In the genomic region with DNA sequence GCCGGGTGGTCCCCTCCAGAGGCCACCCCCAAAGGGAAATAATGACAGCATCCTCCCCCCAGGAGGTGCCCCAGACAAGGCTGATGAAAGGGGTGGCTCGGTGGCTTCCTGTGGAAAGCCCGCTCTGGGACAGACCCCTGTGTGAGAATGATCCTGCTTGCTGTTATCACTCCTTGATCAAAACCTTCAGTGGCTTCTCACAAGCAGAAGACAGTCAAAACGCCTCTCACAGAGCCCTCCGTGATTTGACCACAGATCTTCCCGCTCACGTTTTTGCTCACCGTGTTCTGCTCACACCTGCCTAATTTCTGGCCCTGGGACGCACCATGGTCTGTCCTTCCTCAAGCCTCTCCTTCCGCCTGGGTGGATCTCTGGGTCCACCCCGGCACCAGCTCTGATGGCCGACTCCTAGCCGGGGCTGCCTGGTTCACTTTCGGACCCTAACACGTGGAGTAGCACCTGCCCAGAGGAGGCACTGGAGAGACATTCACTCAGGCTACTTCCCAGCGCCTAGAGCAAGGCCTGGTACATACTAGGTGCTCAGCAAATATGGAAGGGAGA, we compare ENCODE assay signal across 17 cellular contexts.
DNase-seq lines count a peak whose midpoint lies in the region; ATAC-seq, FAIRE-seq and TF ChIP-seq lines count a peak whose summit lies in the region.
"Had no signal": no experiment of that assay in that cellular context is flagged by ENCODE, and none has a peak within 500 bp of the region (broad histone marks: within the 10 kb centered on the region; RNA-seq: fewer than 3 reads in every experiment).

No MANE protein-coding gene starts in this region.

- TF ChIP-seq POLR2A in A549 (IDR thresholded peaks at IDR 0.05; ENCODE audit: low read length) (no peak), IMR-90 (IDR thresholded peaks at IDR 0.05; ENCODE audit: low read depth, low read length) (no peak), sigmoid colon (IDR thresholded peaks at IDR 0.05) (no peak), H54 (IDR thresholded peaks at IDR 0.05; ENCODE audit: low read depth, low read length) (no peak)

- H3K27ac ChIP-seq in A549, result peak overlapping the region; percentile 96 to 97
- no peak overlapping the region for H3K27ac ChIP-seq in IMR-90 (ENCODE audit: insufficient read depth, low read length)
- H3K27ac ChIP-seq in dorsolateral prefrontal cortex, result peak overlapping the region in 37 of 59 donors; percentile 6 to 80 (median 57)
- peak overlapping the region; percentile 41 to 65 (median 56) for H3K27ac ChIP-seq in sigmoid colon
- H3K27ac ChIP-seq: lower lobe of right lung, neural progenitor cell, right lobe of liver had no signal

- no peak overlapping the region for H4K91ac ChIP-seq in IMR-90 (ENCODE audit: insufficient read depth, low read depth, low read length)

- in situ Hi-C loops in IMR-90 (cut with MboI; ENCODE audit: low sequenced_read_pairs), result no loop called here
- in situ Hi-C loops in KBM-7 (cut with MboI; ENCODE audit: low pct_unique_long_range_greater_than_20kb, low sequenced_read_pairs), result no loop called here

- H3K36me3 ChIP-seq in IMR-90 (ENCODE audit: control insufficient read depth, insufficient read depth, low read length) (no peaks in the 10 kb centered on the region), sigmoid colon (no peaks in the 10 kb centered on the region)
- H3K36me3 ChIP-seq: lower lobe of right lung, neural progenitor cell, right lobe of liver had no signal

- POLR2A ChIA-PET in A549 (lab: Yijun Ruan, JAX), result interaction anchor here (0.6 to 1.1 kb wide), 3 partner anchors 36 to 320 kb away, joined by 3 to 4 read pairs (median 3); no protein-coding TSS in a partner anchor
- POLR2A ChIA-PET in IMR-90 (lab: Charles Lee; ENCODE audit: unreplicated experiment), result no interaction called here

- CTCF ChIA-PET in A549 (lab: Yijun Ruan, JAX) (interaction anchor here (1.1 to 1.3 kb wide), 2 partner anchors 69 to 164 kb away, joined by 3 to 4 read pairs; no protein-coding TSS in a partner anchor), IMR-90 (lab: Yijun Ruan, JAX) (no interaction called here)

- no peak overlapping the region for H2BK15ac ChIP-seq in IMR-90 (ENCODE audit: low read depth, low read length)

- H3K56ac ChIP-seq in IMR-90 (ENCODE audit: extremely low read depth, insufficient read depth, low read length), result no peak overlapping the region

- no peak overlapping the region for H4K5ac ChIP-seq in IMR-90 (ENCODE audit: low read depth, low read length)

- no peak overlapping the region for H3K14ac ChIP-seq in IMR-90 (replicated peaks; ENCODE audit: low read depth, low read length)

- H2BK20ac ChIP-seq in IMR-90 (ENCODE audit: low read depth, low read length), result no peak overlapping the region

- no peak for TF ChIP-seq RAD21 in A549 (conservative IDR thresholded peaks at IDR 0.05 in 1 of 2, IDR thresholded peaks at IDR 0.05 in 1 of 2)
- no peak for TF ChIP-seq RAD21 in IMR-90 (IDR thresholded peaks at IDR 0.05; ENCODE audit: low read length)

- WGBS in A549 (ENCODE audit: missing lambda C conversion rate), result 61% methylated on average over 16 of the region's 16 CpGs
- WGBS in IMR-90 (ENCODE audit: extremely low coverage in 2 of 2, insufficient read length in 1 of 2), 2 experiments, result 74% methylated on average over 5 of the region's 16 CpGs; no CpG with 5 or more reads in 1 of the 2 experiments
- 74 to 79% methylated on average over 16 of the region's 16 CpGs for WGBS in sigmoid colon, 2 donors

- H3K4me3 ChIP-seq in A549, result no peak overlapping the region
- no peak overlapping the region for H3K4me3 ChIP-seq in IMR-90 (ENCODE audit: insufficient read depth, low read depth, low read length)
- H3K4me3 ChIP-seq in dorsolateral prefrontal cortex, result peak overlapping the region in 9 of 59 donors; percentile 6 to 51 (median 29)
- H3K4me3 ChIP-seq in sigmoid colon, result no peak overlapping the region
- H3K4me3 ChIP-seq: K562, lower lobe of right lung, neural progenitor cell, right lobe of liver had no signal

- no peak overlapping the region for H2BK5ac ChIP-seq in IMR-90 (ENCODE audit: low read depth, low read length, poor library complexity, severe bottlenecking)

- H2AK9ac ChIP-seq in IMR-90 (replicated peaks; ENCODE audit: low read depth, low read length, poor library complexity), result peak overlapping the region; percentile 72

- H3K23ac ChIP-seq in IMR-90 (ENCODE audit: low read depth, low read length), result no peak overlapping the region

- no peak for TF ChIP-seq CTCF in A549 (IDR thresholded peaks at IDR 0.05)
- TF ChIP-seq CTCF in IMR-90 (conservative IDR thresholded peaks at IDR 0.05; ENCODE audit: low read depth, low read length), result no peak
- peak in 1 of 56 donors; percentile 5 for TF ChIP-seq CTCF in dorsolateral prefrontal cortex (IDR thresholded peaks at IDR 0.05 in 54 of 56, conservative IDR thresholded peaks at IDR 0.05 in 2 of 56; ENCODE audit: low read depth in 1 of 56, partially characterized antibody in 56 of 56)
- no peak for TF ChIP-seq CTCF in sigmoid colon (IDR thresholded peaks at IDR 0.05)

- no peak overlapping the region for H4K8ac ChIP-seq in IMR-90 (ENCODE audit: low read depth in 2 of 2, low read length in 2 of 2)

- H3K9me1 ChIP-seq in IMR-90 (ENCODE audit: insufficient read depth, low read length), result no peaks in the 10 kb centered on the region

- no peak overlapping the region for H3K9ac ChIP-seq in IMR-90 (ENCODE audit: low read depth, low read length)
- H3K9ac ChIP-seq: neural progenitor cell had no signal

- H3K27me3 ChIP-seq in IMR-90 (ENCODE audit: control insufficient read depth, insufficient read depth, low read length) (no peaks in the 10 kb centered on the region), dorsolateral prefrontal cortex (no peaks in the 10 kb centered on the region), sigmoid colon (no peaks in the 10 kb centered on the region)
- H3K27me3 ChIP-seq: neural progenitor cell, right lobe of liver had no signal

- no peak for DNase-seq in A549 (ENCODE audit: low read depth in 1 of 2, low spot score in 1 of 2)
- no peak for DNase-seq in IMR-90
- DNase-seq in dorsolateral prefrontal cortex, result no peak
- DNase-seq in sigmoid colon, result no peak
- DNase-seq in KBM-7, result no peak
- no peak for DNase-seq in H54 (ENCODE audit: insufficient read length, low spot score)
- DNase-seq in sciatic nerve (ENCODE audit: low spot score), result no peak
- DNase-seq in GM19239 (ENCODE audit: insufficient read length, low spot score), result no peak
- DNase-seq: activated CD8-positive, alpha-beta memory T cell treated with anti-CD3 and anti-CD28 coated beads, Interleukin-2, amount 50 U/mL, for 48 hours; central memory CD4-positive, alpha-beta T cell; lower lobe of right lung; NCI-H1105; right lobe of liver had no signal

- H2BK120ac ChIP-seq in IMR-90 (ENCODE audit: low read depth, low read length), result no peak overlapping the region

- TF ChIP-seq EP300 in A549 (IDR thresholded peaks at IDR 0.05) (peak in 1 of 2 experiments; percentile 38; a peak in 2 of 5 replicates), sigmoid colon (IDR thresholded peaks at IDR 0.05) (no peak)

- H4K20me1 ChIP-seq in IMR-90 (ENCODE audit: insufficient read depth, low read length), result no peaks in the 10 kb centered on the region

- H3K9me3 ChIP-seq in A549 (peaks cover 8% of the 10 kb centered on the region), IMR-90 (ENCODE audit: control insufficient read depth, insufficient read depth, low read length) (no peaks in the 10 kb centered on the region), sigmoid colon (no peaks in the 10 kb centered on the region)
- H3K9me3 ChIP-seq: lower lobe of right lung, right lobe of liver had no signal

- dilution Hi-C loops in IMR-90 (cut with HindIII; ENCODE audit: low sequenced_read_pairs, unreplicated experiment), result no loop called here

- H2AK5ac ChIP-seq in IMR-90 (ENCODE audit: low read depth, low read length), result no peak overlapping the region

- H3K4me1 ChIP-seq in A549 (peaks cover 68% of the 10 kb centered on the region), IMR-90 (ENCODE audit: control insufficient read depth, insufficient read depth, low read length) (no peaks in the 10 kb centered on the region), sigmoid colon (peaks cover 0 to 14% (median 0%) of the 10 kb centered on the region in 4 donors)
- H3K4me1 ChIP-seq: neural progenitor cell, right lobe of liver had no signal

- peak in 1 of 2 experiments; percentile 53; a peak in 5 of 6 replicates for ATAC-seq in A549
- ATAC-seq in IMR-90 (ENCODE audit: low read depth), result no peak
- no peak for ATAC-seq in sciatic nerve
- ATAC-seq: K562; lower lobe of right lung; stimulated activated memory B cell treated with anti-CD40 and anti-IgM and Interleukin-4, amounts not matched to agents 10 μg/mL and 1 μg/mL and 100 μg/mL, for 72 hours had no signal

- no peak overlapping the region for H3K4ac ChIP-seq in IMR-90 (ENCODE audit: low read depth, low read length)

- H3K4me2 ChIP-seq in A549 (peak overlapping the region; percentile 69), IMR-90 (ENCODE audit: low read depth, low read length) (no peak overlapping the region)
- H3K4me2 ChIP-seq: neural progenitor cell had no signal

- intact Hi-C loops in IMR-90 (cut with micrococcal nuclease) (no loop called here), dorsolateral prefrontal cortex (cut with DNase I) (loop anchor here in 1 of 2 donors (10.0 kb wide), 1 partner anchor 157 kb away; no protein-coding TSS in a partner anchor), sigmoid colon (cut with DNase I) (no loop called here), sciatic nerve (cut with DNase I) (no loop called here)

- BruUV-seq in IMR-90 (replicated peaks; lab: Mats Ljungman, UMichigan), result no TSS peak

- H3K79me1 ChIP-seq in IMR-90 (ENCODE audit: low read depth in 1 of 2, low read length in 2 of 2), result no peaks in the 10 kb centered on the region

- FAIRE-seq in A549 (lab: Jason Lieb, UNC) (no peak), H54 (lab: Jason Lieb, UNC) (no peak), GM19239 (lab: Jason Lieb, UNC) (no peak)
- FAIRE-seq: endometrium, K562 had no signal

- no peak overlapping the region for H2AFZ ChIP-seq in IMR-90 (replicated peaks; ENCODE audit: low read length, poor library complexity)
- H2AFZ ChIP-seq: neural progenitor cell had no signal

- no peak overlapping the region for H3K18ac ChIP-seq in IMR-90 (ENCODE audit: low read depth, low read length)

TF ChIP-seq in A549, 52 proteins besides CTCF, POLR2A, EP300 and RAD21 (continues in another document):
- TF ChIP-seq TFCP2L1 (CRISPR knock-in tag; IDR thresholded peaks at IDR 0.05) (no peak), ZFP36 (IDR thresholded peaks at IDR 0.05; ENCODE audit: borderline replicate concordance, partially characterized antibody) (peak; percentile 38), CBX8 (IDR thresholded peaks at IDR 0.05) (no peak), POLR2AphosphoS2 (conservative IDR thresholded peaks at IDR 0.05; ENCODE audit: low read length) (no peak)

TF ChIP-seq in IMR-90, 13 proteins besides CTCF, POLR2A, EP300 and RAD21 (continues in another document):
- TF ChIP-seq MAFK (IDR thresholded peaks at IDR 0.05; ENCODE audit: low read depth, low read length) (no peak), MAZ (IDR thresholded peaks at IDR 0.05; ENCODE audit: borderline replicate concordance, low read depth, low read length) (no peak), FOS (IDR thresholded peaks at IDR 0.05; ENCODE audit: low read depth, low read length) (no peak), MXI1 (IDR thresholded peaks at IDR 0.05; ENCODE audit: borderline replicate concordance, low read depth, low read length) (no peak), BHLHE40 (IDR thresholded peaks at IDR 0.05; ENCODE audit: low read depth, low read length) (no peak), RCOR1 (IDR thresholded peaks at IDR 0.05; ENCODE audit: insufficient replicate concordance, low read length) (no peak)
